ENCODE assay signal across 9 cellular contexts in genomic region chr1:156860113-156860638, GRCh38. TPM values are rescaled to one million over a fixed set of nuclear protein-coding genes. Genes with fewer than 3 reads are reported as not detected.
A peak's percentile ranks its signal among the peaks of the same experiment; 100 is the strongest.
DNase-seq lines count a peak whose midpoint lies in the region; ATAC-seq and TF ChIP-seq lines count a peak whose summit lies in the region.
"Had no signal": no experiment of that assay in that cellular context is flagged by ENCODE, and none has a peak within 500 bp of the region (broad histone marks: within the 10 kb centered on the region; RNA-seq: fewer than 3 reads in every experiment).

No MANE protein-coding gene starts in this region.

- peak overlapping the region in 2 of 3 donors; percentile 6 to 24 for H3K4me3 ChIP-seq in right lobe of liver

- WGBS in right lobe of liver (ENCODE audit: insufficient coverage, low coverage, low lambda C conversion rate, missing lambda C conversion rate) = 1% methylated on average over 19 of the region's 35 CpGs

- intact Hi-C loops in right lobe of liver (cut with DNase I) = no loop called here

- H3K9me3 ChIP-seq in right lobe of liver = no peaks in the 10 kb centered on the region

- peaks cover 4 to 13% of the 10 kb centered on the region in 2 donors for H3K27me3 ChIP-seq in right lobe of liver

- H3K4me1 ChIP-seq in right lobe of liver = peaks cover 0 to 21% (median 0%) of the 10 kb centered on the region in 4 donors

- peak; percentile 65 to 88 (median 76) for TF ChIP-seq CTCF in right lobe of liver (IDR thresholded peaks at IDR 0.05)

- DNase-seq in NCI-H1436 (lab: John Stamatoyannopoulos, UW) (peak; percentile 17), NCI-H1436 treated with DMSO at 0.1 percent for 48 hours (lab: John Stamatoyannopoulos, UW) (no peak), NCI-H1092 (lab: John Stamatoyannopoulos, UW) (peak; percentile 45), dedifferentiated amniotic fluid mesenchymal stem cell (ENCODE audit: extremely low spot score) (peak; percentile 22), right lobe of liver (no peak)
- DNase-seq in activated CD4-positive, alpha-beta T cell treated with anti-CD3 and anti-CD28 coated beads for 1 hour = peak; percentile 38
- peak in 2 of 3 experiments; percentile 42 to 44 for DNase-seq in stimulated activated CD4-positive, alpha-beta T cell treated with anti-CD3 and anti-CD28 coated beads, TNF-alpha, amount 100 ng/mL, for 4 hours (ENCODE audit: low read depth in 3 of 3)

- peak; percentile 72 to 81 (median 78) for ATAC-seq in right lobe of liver
- ATAC-seq in HG02884 (IDR thresholded peaks at IDR 0.05; ENCODE audit: unreplicated experiment) = no peak

- no peak overlapping the region for H3K27ac ChIP-seq in right lobe of liver

- H3K36me3 ChIP-seq in right lobe of liver = no peaks in the 10 kb centered on the region

- no peak for TF ChIP-seq POLR2A in right lobe of liver (IDR thresholded peaks at IDR 0.05)

RNA-seq across cellular contexts. Expression of gene NTRK1, which starts 0.5 kb away (rescaled TPM):
- total RNA-seq in right lobe of liver = not detected

RNA-seq across cellular contexts. Expression of gene INSRR, which starts 1.3 kb away (rescaled TPM):
- not detected for total RNA-seq in right lobe of liver
- total RNA-seq: pulmonary artery endothelial cell had no signal

RNA-seq across cellular contexts. Expression of gene PEAR1, which starts 33.3 kb away (rescaled TPM):
- 1 to 10 TPM; 2.2 to 9.8 (median 3.6) TPM for total RNA-seq in right lobe of liver

RNA-seq across cellular contexts. Expression of gene SH2D2A, which starts 43.5 kb away (rescaled TPM):
- total RNA-seq in right lobe of liver = 1 to 10 TPM in 1 of 6 experiments, under 1 TPM in 5; 0.32 to 1.3 (median 0.67) TPM

Comparison
In these comparisons a context has a peak if more than half of its experiments do, and no peak if none do; other contexts are left out.
1. DNase-seq: peak in NCI-H1436 (single experiment), NCI-H1092 (single experiment), activated CD4-positive, alpha-beta T cell treated with anti-CD3 and anti-CD28 coated beads for 1 hour (single experiment), dedifferentiated amniotic fluid mesenchymal stem cell (single experiment) and stimulated activated CD4-positive, alpha-beta T cell treated with anti-CD3 and anti-CD28 coated beads, TNF-alpha, amount 100 ng/mL, for 4 hours (2 of 3); none in NCI-H1436 treated with DMSO at 0.1 percent for 48 hours (single experiment) and right lobe of liver (0 of 3).